In genomic region chrY:12734051-12734450, GRCh38 we compare ENCODE assay signal across 28 cellular contexts. TPM values are rescaled to one million over a fixed set of nuclear protein-coding genes. Genes with fewer than 3 reads are reported as not detected.
A peak's percentile ranks its signal among the peaks of the same experiment; 100 is the strongest.
DNase-seq lines count a peak whose midpoint lies in the region; ATAC-seq and TF ChIP-seq lines count a peak whose summit lies in the region.
"Had no signal": no experiment of that assay in that cellular context is flagged by ENCODE, and none has a peak within 500 bp of the region (broad histone marks: within the 10 kb centered on the region; RNA-seq: fewer than 3 reads in every experiment).

No MANE protein-coding gene starts in this region.

- CTCF ChIA-PET in activated CD8-positive, alpha-beta T cell treated with anti-CD3 and anti-CD28 coated beads for 36 hours (lab: Charles Lee): no interaction called here
- CTCF ChIA-PET in activated CD8-positive, alpha-beta T cell treated with anti-CD3 and anti-CD28 coated beads, Interleukin-2, amount 10 ng/mL, durations not matched to agents 7 days and 5 days (lab: Charles Lee): no interaction called here

- ATAC-seq in activated CD8-positive, alpha-beta T cell treated with anti-CD3 and anti-CD28 coated beads for 36 hours: no peak
- ATAC-seq in activated CD8-positive, alpha-beta T cell treated with anti-CD3 and anti-CD28 coated beads, Interleukin-2, amount 10 ng/mL, durations not matched to agents 7 days and 5 days: no peak
- peak; percentile 22 for ATAC-seq in HG02588 (IDR thresholded peaks at IDR 0.05; ENCODE audit: unreplicated experiment)
- no peak for ATAC-seq in activated T-helper 17 cell treated with anti-CD3 and anti-CD28 coated beads, Interleukin-2, amount 50 U/mL, for 72 hours (replicated peaks)
- ATAC-seq in stimulated activated memory B cell treated with anti-CD40 and anti-IgM and Interleukin-4, amounts not matched to agents 10 μg/mL and 1 μg/mL and 100 μg/mL, for 72 hours: no peak
- no peak for ATAC-seq in HG02763 (IDR thresholded peaks at IDR 0.05; ENCODE audit: unreplicated experiment)
- ATAC-seq: A549, esophagus mucosa, left colon, right cardiac atrium had no signal

- no peaks in the 10 kb centered on the region for H3K9me3 Mint-ChIP-seq in activated CD8-positive, alpha-beta T cell treated with anti-CD3 and anti-CD28 coated beads for 36 hours
- H3K9me3 Mint-ChIP-seq in activated CD8-positive, alpha-beta T cell treated with anti-CD3 and anti-CD28 coated beads, Interleukin-2, amount 10 ng/mL, durations not matched to agents 7 days and 5 days (ENCODE audit: insufficient read depth): no peaks in the 10 kb centered on the region
- H3K9me3 Mint-ChIP-seq in activated T-helper 17 cell treated with anti-CD3 and anti-CD28 coated beads, Interleukin-2, amount 50 U/mL, for 72 hours: no peaks in the 10 kb centered on the region
- H3K9me3 Mint-ChIP-seq in stimulated activated memory B cell treated with anti-CD40 and anti-IgM and Interleukin-4, amounts not matched to agents 10 μg/mL and 1 μg/mL and 100 μg/mL, for 72 hours: no peaks in the 10 kb centered on the region
- H3K9me3 Mint-ChIP-seq: activated T-cell treated with anti-CD3 and anti-CD28 coated beads, Interleukin-2, amount 50 U/mL, for 24 hours; CD4-positive, alpha-beta memory T cell; memory B cell had no signal

- no peak overlapping the region for H3K4me3 Mint-ChIP-seq in activated CD8-positive, alpha-beta T cell treated with anti-CD3 and anti-CD28 coated beads for 36 hours
- H3K4me3 Mint-ChIP-seq in activated CD8-positive, alpha-beta T cell treated with anti-CD3 and anti-CD28 coated beads, Interleukin-2, amount 10 ng/mL, durations not matched to agents 7 days and 5 days: no peak overlapping the region
- peak overlapping the region; percentile 10 for H3K4me3 Mint-ChIP-seq in activated T-helper 17 cell treated with anti-CD3 and anti-CD28 coated beads, Interleukin-2, amount 50 U/mL, for 72 hours
- no peak overlapping the region for H3K4me3 Mint-ChIP-seq in stimulated activated memory B cell treated with anti-CD40 and anti-IgM and Interleukin-4, amounts not matched to agents 10 μg/mL and 1 μg/mL and 100 μg/mL, for 72 hours
- H3K4me3 Mint-ChIP-seq: activated T-cell treated with anti-CD3 and anti-CD28 coated beads, Interleukin-2, amount 50 U/mL, for 24 hours; CD4-positive, alpha-beta memory T cell; memory B cell had no signal

- no peak for TF ChIP-seq CTCF in activated CD8-positive, alpha-beta T cell treated with anti-CD3 and anti-CD28 coated beads for 36 hours (IDR thresholded peaks at IDR 0.05)

- no peak for DNase-seq in activated CD8-positive, alpha-beta T cell treated with anti-CD3 and anti-CD28 coated beads for 36 hours
- no peak for DNase-seq in activated CD8-positive, alpha-beta T cell treated with anti-CD3 and anti-CD28 coated beads, Interleukin-2, amount 10 ng/mL, durations not matched to agents 7 days and 5 days
- no peak for DNase-seq in stimulated activated CD8-positive, alpha-beta memory T cell treated with anti-CD3 and anti-CD28 coated beads, Interleukin-4, amount 100 ng/mL, for 48 hours
- DNase-seq in SKM-1 (lab: John Stamatoyannopoulos, UW; ENCODE audit: unreplicated experiment): no peak
- DNase-seq: activated CD4-positive, CD25-positive, alpha-beta regulatory T cell treated with anti-CD3 and anti-CD28 coated beads, Interleukin-2, amount 50 U/mL, for 72 hours; activated T-cell treated with anti-CD3 and anti-CD28 coated beads, Interleukin-2, amount 50 U/mL, for 24 hours; CD4-positive, alpha-beta memory T cell; KBM-7; left colon; MM.1S; NCI-H1417; NCI-H2081; NCI-H748 treated with DMSO at 0.1 percent for 48 hours; posterior cingulate gyrus; right cardiac atrium; stimulated activated naive CD4-positive, alpha-beta T cell treated with Interleukin-2 at 50 U/mL for 16 hours; uterus had no signal

- peaks cover 14% of the 10 kb centered on the region for H3K4me1 Mint-ChIP-seq in activated CD8-positive, alpha-beta T cell treated with anti-CD3 and anti-CD28 coated beads for 36 hours (ENCODE audit: low read depth)
- H3K4me1 Mint-ChIP-seq in activated CD8-positive, alpha-beta T cell treated with anti-CD3 and anti-CD28 coated beads, Interleukin-2, amount 10 ng/mL, durations not matched to agents 7 days and 5 days (ENCODE audit: low read depth): no peaks in the 10 kb centered on the region
- peaks cover 3% of the 10 kb centered on the region for H3K4me1 Mint-ChIP-seq in activated T-helper 17 cell treated with anti-CD3 and anti-CD28 coated beads, Interleukin-2, amount 50 U/mL, for 72 hours
- H3K4me1 Mint-ChIP-seq in stimulated activated memory B cell treated with anti-CD40 and anti-IgM and Interleukin-4, amounts not matched to agents 10 μg/mL and 1 μg/mL and 100 μg/mL, for 72 hours: no peaks in the 10 kb centered on the region

- peaks cover 17% of the 10 kb centered on the region for H3K36me3 Mint-ChIP-seq in activated CD8-positive, alpha-beta T cell treated with anti-CD3 and anti-CD28 coated beads for 36 hours (ENCODE audit: low read depth)
- H3K36me3 Mint-ChIP-seq in activated CD8-positive, alpha-beta T cell treated with anti-CD3 and anti-CD28 coated beads, Interleukin-2, amount 10 ng/mL, durations not matched to agents 7 days and 5 days (ENCODE audit: low read depth): peaks cover 14% of the 10 kb centered on the region
- H3K36me3 Mint-ChIP-seq in activated T-helper 17 cell treated with anti-CD3 and anti-CD28 coated beads, Interleukin-2, amount 50 U/mL, for 72 hours (ENCODE audit: low read depth): peaks cover 61% of the 10 kb centered on the region
- H3K36me3 Mint-ChIP-seq in stimulated activated memory B cell treated with anti-CD40 and anti-IgM and Interleukin-4, amounts not matched to agents 10 μg/mL and 1 μg/mL and 100 μg/mL, for 72 hours: peaks cover 22% of the 10 kb centered on the region

- no peaks in the 10 kb centered on the region for H3K27me3 Mint-ChIP-seq in activated CD8-positive, alpha-beta T cell treated with anti-CD3 and anti-CD28 coated beads for 36 hours
- H3K27me3 Mint-ChIP-seq in activated CD8-positive, alpha-beta T cell treated with anti-CD3 and anti-CD28 coated beads, Interleukin-2, amount 10 ng/mL, durations not matched to agents 7 days and 5 days (ENCODE audit: low read depth): no peaks in the 10 kb centered on the region
- H3K27me3 Mint-ChIP-seq in activated T-helper 17 cell treated with anti-CD3 and anti-CD28 coated beads, Interleukin-2, amount 50 U/mL, for 72 hours: no peaks in the 10 kb centered on the region
- no peaks in the 10 kb centered on the region for H3K27me3 Mint-ChIP-seq in stimulated activated memory B cell treated with anti-CD40 and anti-IgM and Interleukin-4, amounts not matched to agents 10 μg/mL and 1 μg/mL and 100 μg/mL, for 72 hours
- H3K27me3 Mint-ChIP-seq: activated T-cell treated with anti-CD3 and anti-CD28 coated beads, Interleukin-2, amount 50 U/mL, for 24 hours; CD4-positive, alpha-beta memory T cell; memory B cell had no signal

- POLR2A ChIA-PET in activated CD8-positive, alpha-beta T cell treated with anti-CD3 and anti-CD28 coated beads for 36 hours (lab: Charles Lee): no interaction called here
- POLR2A ChIA-PET in activated CD8-positive, alpha-beta T cell treated with anti-CD3 and anti-CD28 coated beads, Interleukin-2, amount 10 ng/mL, durations not matched to agents 7 days and 5 days (lab: Charles Lee): no interaction called here

- H3K27ac Mint-ChIP-seq in activated CD8-positive, alpha-beta T cell treated with anti-CD3 and anti-CD28 coated beads for 36 hours: peak overlapping the region; percentile 50
- no peak overlapping the region for H3K27ac Mint-ChIP-seq in activated CD8-positive, alpha-beta T cell treated with anti-CD3 and anti-CD28 coated beads, Interleukin-2, amount 10 ng/mL, durations not matched to agents 7 days and 5 days
- H3K27ac Mint-ChIP-seq in activated T-helper 17 cell treated with anti-CD3 and anti-CD28 coated beads, Interleukin-2, amount 50 U/mL, for 72 hours: no peak overlapping the region
- H3K27ac Mint-ChIP-seq in stimulated activated memory B cell treated with anti-CD40 and anti-IgM and Interleukin-4, amounts not matched to agents 10 μg/mL and 1 μg/mL and 100 μg/mL, for 72 hours: peak overlapping the region; percentile 24
- H3K27ac Mint-ChIP-seq: activated T-cell treated with anti-CD3 and anti-CD28 coated beads, Interleukin-2, amount 50 U/mL, for 24 hours; CD4-positive, alpha-beta memory T cell; memory B cell had no signal

- intact Hi-C loops in activated CD8-positive, alpha-beta T cell treated with anti-CD3 and anti-CD28 coated beads for 36 hours (cut with micrococcal nuclease): no loop called here

RNA-seq across cellular contexts. Expression of gene USP9Y, which starts 33.0 kb away (rescaled TPM):
- 10 to 100 TPM; 14.6 TPM for total RNA-seq in activated CD8-positive, alpha-beta T cell treated with anti-CD3 and anti-CD28 coated beads for 36 hours
- 10 to 100 TPM; 18.7 to 19.4 TPM for total RNA-seq in activated CD8-positive, alpha-beta T cell treated with anti-CD3 and anti-CD28 coated beads, Interleukin-2, amount 10 ng/mL, durations not matched to agents 7 days and 5 days
- total RNA-seq in activated T-helper 17 cell treated with anti-CD3 and anti-CD28 coated beads, Interleukin-2, amount 50 U/mL, for 72 hours: 10 to 100 TPM; 14.0 to 19.1 TPM
- total RNA-seq: cardiac muscle cell, esophagus mucosa, hepatocyte, left colon, RPMI7951, SK-MEL-5, uterus had no signal

Comparison
In these comparisons a context has a peak if more than half of its experiments do, and no peak if none do; other contexts are left out.
1. H3K27ac Mint-ChIP-seq: peak in activated CD8-positive, alpha-beta T cell treated with anti-CD3 and anti-CD28 coated beads for 36 hours (single experiment) and stimulated activated memory B cell treated with anti-CD40 and anti-IgM and Interleukin-4, amounts not matched to agents 10 μg/mL and 1 μg/mL and 100 μg/mL, for 72 hours (single experiment); none in activated CD8-positive, alpha-beta T cell treated with anti-CD3 and anti-CD28 coated beads, Interleukin-2, amount 10 ng/mL, durations not matched to agents 7 days and 5 days (single experiment) and activated T-helper 17 cell treated with anti-CD3 and anti-CD28 coated beads, Interleukin-2, amount 50 U/mL, for 72 hours (single experiment).